14 cellular contexts compared by ENCODE assay signal in genomic region chr13:90008707-90009149, GRCh38.
"Had no signal": no experiment of that assay in that cellular context is flagged by ENCODE, and none has a peak within 500 bp of the region (broad histone marks: within the 10 kb centered on the region; RNA-seq: fewer than 3 reads in every experiment).

No MANE protein-coding gene starts in this region.

- H3K9me3 ChIP-seq: gastroesophageal sphincter, thoracic aorta had no signal

- DNase-seq: activated CD4-positive, alpha-beta T cell treated with anti-CD3 and anti-CD28 coated beads, Interleukin-2, amount 50 U/mL, for 4 hours; activated effector memory CD4-positive, alpha-beta T cell treated with Interleukin-2 at 50 U/mL for 16 hours; activated T-cell treated with anti-CD3 and anti-CD28 coated beads, Interleukin-2, amount 50 U/mL, for 24 hours; effector memory CD4-positive, alpha-beta T cell; mammary epithelial cell; natural killer cell; sigmoid colon; stomach had no signal

- H3K4me1 Mint-ChIP-seq: activated naive CD4-positive, alpha-beta T cell treated with anti-CD3 and anti-CD28 coated beads, Interleukin-2, amount 50 U/mL, for 24 hours; central memory CD8-positive, alpha-beta T cell; natural killer cell had no signal

- H3K27ac Mint-ChIP-seq: activated naive CD4-positive, alpha-beta T cell treated with anti-CD3 and anti-CD28 coated beads, Interleukin-2, amount 50 U/mL, for 24 hours; activated T-cell treated with anti-CD3 and anti-CD28 coated beads, Interleukin-2, amount 50 U/mL, for 24 hours; natural killer cell had no signal

- H3K27me3 ChIP-seq: gastroesophageal sphincter, sigmoid colon, stomach had no signal

- H3K4me1 ChIP-seq: gastroesophageal sphincter, sigmoid colon, stomach had no signal

- H3K36me3 ChIP-seq: gastroesophageal sphincter, sigmoid colon, stomach, thoracic aorta had no signal

- H3K36me3 Mint-ChIP-seq: activated naive CD4-positive, alpha-beta T cell treated with anti-CD3 and anti-CD28 coated beads, Interleukin-2, amount 50 U/mL, for 24 hours; natural killer cell had no signal

- ATAC-seq: activated CD4-positive, CD25-positive, alpha-beta regulatory T cell treated with anti-CD3 and anti-CD28 coated beads, Interleukin-2, amount 50 U/mL, for 24 hours; gastroesophageal sphincter; natural killer cell had no signal

- H3K4me3 Mint-ChIP-seq: activated naive CD4-positive, alpha-beta T cell treated with anti-CD3 and anti-CD28 coated beads, Interleukin-2, amount 50 U/mL, for 24 hours; activated T-cell treated with anti-CD3 and anti-CD28 coated beads, Interleukin-2, amount 50 U/mL, for 24 hours; central memory CD8-positive, alpha-beta T cell; natural killer cell had no signal

- H3K27ac ChIP-seq: epithelial cell of prostate, gastroesophageal sphincter, sigmoid colon, stomach, thoracic aorta had no signal

- H3K4me3 ChIP-seq: gastroesophageal sphincter, sigmoid colon, stomach, thoracic aorta had no signal

- H3K9me3 Mint-ChIP-seq: activated naive CD4-positive, alpha-beta T cell treated with anti-CD3 and anti-CD28 coated beads, Interleukin-2, amount 50 U/mL, for 24 hours had no signal

- H3K27me3 Mint-ChIP-seq: activated naive CD4-positive, alpha-beta T cell treated with anti-CD3 and anti-CD28 coated beads, Interleukin-2, amount 50 U/mL, for 24 hours; activated T-cell treated with anti-CD3 and anti-CD28 coated beads, Interleukin-2, amount 50 U/mL, for 24 hours; central memory CD8-positive, alpha-beta T cell had no signal
